In the genomic region with DNA sequence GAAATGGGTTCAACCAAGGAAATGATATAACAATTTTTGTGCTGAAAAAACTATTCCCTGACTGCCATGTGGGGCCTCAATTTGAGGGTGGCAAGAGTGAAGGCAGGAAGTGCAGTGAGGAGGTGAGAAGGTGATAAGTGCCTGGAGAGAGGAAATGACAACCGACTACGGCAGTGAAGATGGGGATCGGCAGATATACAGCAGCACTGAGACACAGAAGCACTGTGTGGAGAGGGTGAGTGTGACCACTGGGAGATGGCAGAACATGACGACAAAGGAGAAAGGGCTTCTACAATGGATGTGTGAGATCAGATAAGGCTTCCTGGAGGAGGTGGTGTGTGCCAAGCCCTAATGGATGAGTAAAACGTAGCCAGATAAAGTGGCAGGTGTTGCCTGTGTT, we compare ENCODE assay signal across 24 cellular contexts.
"Had no signal": no experiment of that assay in that cellular context is flagged by ENCODE, and none has a peak within 500 bp of the region (broad histone marks: within the 10 kb centered on the region; RNA-seq: fewer than 3 reads in every experiment).

No MANE protein-coding gene starts in this region.

- H3K27ac Mint-ChIP-seq: activated naive CD4-positive, alpha-beta T cell treated with anti-CD3 and anti-CD28 coated beads for 36 hours; activated T-cell treated with anti-CD3 and anti-CD28 coated beads, Interleukin-2, amount 50 U/mL, for 24 hours; endodermal cell; naive thymus-derived CD4-positive, alpha-beta T cell; T-cell; T-helper 2 cell treated with Interferon-gamma antibody and Interleukin-4, amounts not matched to agents 5 μg/mL and 100 μg/mL, for 36 hours had no signal

- DNase-seq: activated CD4-positive, alpha-beta T cell treated with anti-CD3 and anti-CD28 coated beads for 1 hour; activated CD4-positive, alpha-beta T cell treated with anti-CD3 and anti-CD28 coated beads, Interleukin-2, amount 50 U/mL, for 1 hour; activated naive CD4-positive, alpha-beta T cell treated with anti-CD3 and anti-CD28 coated beads for 36 hours; activated T-cell treated with anti-CD3 and anti-CD28 coated beads, Interleukin-2, amount 50 U/mL, for 24 hours; colonic mucosa; endodermal cell; esophagus squamous epithelium; gastrocnemius medialis; head of caudate nucleus; lower lobe of right lung; naive thymus-derived CD4-positive, alpha-beta T cell; ovary; spleen; stimulated activated CD4-positive, alpha-beta T cell treated with anti-CD3 and anti-CD28 coated beads, Interleukin-4, amount 100 ng/mL, for 1 hour; stimulated activated naive CD4-positive, alpha-beta T cell treated with Interleukin-2 at 50 U/mL for 16 hours; substantia nigra; thyroid gland had no signal

- H3K4me3 Mint-ChIP-seq: activated naive CD4-positive, alpha-beta T cell treated with anti-CD3 and anti-CD28 coated beads for 36 hours; activated T-cell treated with anti-CD3 and anti-CD28 coated beads, Interleukin-2, amount 50 U/mL, for 24 hours; endodermal cell; naive thymus-derived CD4-positive, alpha-beta T cell; T-cell; T-helper 2 cell treated with Interferon-gamma antibody and Interleukin-4, amounts not matched to agents 5 μg/mL and 100 μg/mL, for 36 hours had no signal

- H3K9me3 ChIP-seq: colonic mucosa, esophagus squamous epithelium, gastrocnemius medialis, lower lobe of right lung, neutrophil, ovary, prostate gland, right atrium auricular region, spleen, thyroid gland had no signal

- H3K27me3 ChIP-seq: colonic mucosa, esophagus squamous epithelium, gastrocnemius medialis, ovary, right atrium auricular region, thyroid gland had no signal

- H3K27ac ChIP-seq: colonic mucosa, esophagus squamous epithelium, gastrocnemius medialis, lower lobe of right lung, neutrophil, ovary, prostate gland, right atrium auricular region, spleen, thyroid gland had no signal

- H3K9me3 Mint-ChIP-seq: endodermal cell; T-helper 2 cell treated with Interferon-gamma antibody and Interleukin-4, amounts not matched to agents 5 μg/mL and 100 μg/mL, for 36 hours had no signal

- ATAC-seq: gastrocnemius medialis; left lobe of liver; lower lobe of right lung; naive thymus-derived CD4-positive, alpha-beta T cell; T-cell had no signal

- H3K36me3 Mint-ChIP-seq: naive thymus-derived CD4-positive, alpha-beta T cell; T-cell had no signal

- FAIRE-seq: bronchial epithelial cell had no signal

- H3K4me3 ChIP-seq: colonic mucosa, esophagus squamous epithelium, gastrocnemius medialis, lower lobe of right lung, ovary, prostate gland, right atrium auricular region, spleen, thyroid gland had no signal

- H3K4me1 ChIP-seq: colonic mucosa, esophagus squamous epithelium, gastrocnemius medialis, lower lobe of right lung, prostate gland, right atrium auricular region, spleen, thyroid gland had no signal

- H3K36me3 ChIP-seq: colonic mucosa, esophagus squamous epithelium, gastrocnemius medialis, lower lobe of right lung, neutrophil, ovary, prostate gland, right atrium auricular region, spleen, thyroid gland had no signal
